Comparison of ENCODE assay signal across 1 cellular context in genomic region chr6:146149770-146150169, GRCh38.
TF ChIP-seq lines count a peak whose summit lies in the region.

No MANE protein-coding gene starts in this region.

TF ChIP-seq in GM23338, 12 proteins besides CTCF, POLR2A, EP300 and RAD21 (continued from another document):
- TF ChIP-seq ZNF462 (CRISPR knock-in tag; IDR thresholded peaks at IDR 0.05) (no peak), EZH2 (IDR thresholded peaks at IDR 0.05; ENCODE audit: low read depth, unreplicated experiment) (no peak), ZNF331 (CRISPR knock-in tag; IDR thresholded peaks at IDR 0.05; ENCODE audit: low read depth) (no peak), ZNF114 (CRISPR knock-in tag; IDR thresholded peaks at IDR 0.05) (no peak), JUNB (IDR thresholded peaks at IDR 0.05; ENCODE audit: unreplicated experiment) (no peak)
